Comparison of ENCODE assay signal across 8 cellular contexts in the genomic region with DNA sequence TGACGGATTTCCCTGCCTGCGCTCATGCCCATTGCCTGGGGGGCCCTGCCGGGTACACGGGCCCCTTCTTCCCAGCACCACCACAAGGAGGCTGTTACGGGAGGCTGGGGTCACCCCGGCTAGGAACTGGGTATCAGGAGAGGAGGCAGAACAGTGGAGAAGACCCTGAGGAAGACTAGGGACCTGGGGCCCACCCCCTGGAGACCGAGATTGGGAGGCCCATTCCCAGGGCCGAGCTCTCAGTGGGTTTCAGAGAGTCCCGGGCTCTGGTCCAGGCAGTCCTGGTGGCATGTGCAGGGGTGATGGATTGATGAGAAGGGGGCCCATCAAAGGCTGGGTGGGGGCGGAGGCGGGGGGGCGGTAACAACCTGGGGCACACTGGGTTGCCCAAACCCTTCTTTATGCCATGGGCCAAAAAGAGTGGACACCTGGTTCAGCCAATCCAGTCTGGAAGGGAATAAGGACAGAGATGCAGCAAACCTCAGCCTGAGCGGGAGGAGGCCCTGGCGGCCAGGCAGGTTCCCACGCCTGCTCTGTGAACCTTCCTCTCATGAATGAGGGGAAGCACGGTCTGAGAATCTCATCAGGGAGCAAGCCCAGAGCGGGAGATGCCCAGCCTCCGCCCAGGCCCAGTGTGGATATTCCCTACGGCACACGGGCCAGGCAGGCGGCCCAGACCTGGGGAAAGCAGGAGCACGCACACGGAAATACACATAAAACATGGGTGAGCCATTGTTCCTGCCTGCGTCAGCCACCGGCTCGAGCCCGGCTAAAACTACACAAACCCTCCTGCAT. TPM values are rescaled to one million over a fixed set of nuclear protein-coding genes. Genes with fewer than 3 reads are reported as not detected.
DNase-seq lines count a peak whose midpoint lies in the region; ATAC-seq and TF ChIP-seq lines count a peak whose summit lies in the region.

No MANE protein-coding gene starts in this region.

- peak overlapping the region; percentile 84 for H3K27ac ChIP-seq in SJCRH30

- no peaks in the 10 kb centered on the region for H3K27me3 ChIP-seq in SJCRH30

- H3K4me1 ChIP-seq in SJCRH30, result peaks cover 29% of the 10 kb centered on the region

- H3K36me3 ChIP-seq in SJCRH30, result no peaks in the 10 kb centered on the region

- no peak for TF ChIP-seq CTCF in fibroblast of pulmonary artery (IDR thresholded peaks at IDR 0.05; ENCODE audit: low read length, missing control alignments)

- ATAC-seq in GM21619 (IDR thresholded peaks at IDR 0.05; ENCODE audit: unreplicated experiment), result no peak

- no peaks in the 10 kb centered on the region for H3K9me3 ChIP-seq in SJCRH30 (replicated peaks)

- DNase-seq in ELR (ENCODE audit: low read depth), result peak; percentile 11
- no peak for DNase-seq in SJCRH30
- DNase-seq in fibroblast of pulmonary artery (ENCODE audit: low read depth), result no peak
- DNase-seq in posterior vena cava (ENCODE audit: low spot score), result peak; percentile 78
- no peak for DNase-seq in activated CD4-positive, CD25-positive, alpha-beta regulatory T cell treated with anti-CD3 and anti-CD28 coated beads, Interleukin-2, amount 50 U/mL, for 72 hours
- no peak for DNase-seq in cerebellar nuclear complex (lab: John Stamatoyannopoulos, UW)
- no peak for DNase-seq in NOMO-1 treated with DMSO at 0.1 percent for 48 hours (lab: John Stamatoyannopoulos, UW; ENCODE audit: unreplicated experiment)

- intact Hi-C loops in posterior vena cava (cut with DNase I), result no loop called here

- peak overlapping the region; percentile 88 for H3K4me3 ChIP-seq in SJCRH30
- peak overlapping the region; percentile 69 for H3K4me3 ChIP-seq in fibroblast of pulmonary artery (replicated peaks; ENCODE audit: low read depth, low read length)

RNA-seq across cellular contexts. Expression of gene P4HA2, which starts 0.8 kb away (rescaled TPM):
- total RNA-seq in SJCRH30 (2014; rRNA removed; shearing (Covaris generic)), result 75.5 and 77.7 TPM in 2 replicates
- 10 to 100 TPM; 33.2 to 58.8 TPM for total RNA-seq in posterior vena cava

RNA-seq across cellular contexts. Expression of gene PDLIM4, which starts 29.1 kb away (rescaled TPM):
- 65.4 and 66.3 TPM in 2 replicates for total RNA-seq in SJCRH30 (2014; rRNA removed; shearing (Covaris generic))
- total RNA-seq in posterior vena cava, result 10 to 100 TPM; 82.5 to 83.2 TPM

Comparison
In these comparisons a context has a peak if more than half of its experiments do, and no peak if none do; other contexts are left out.
1. DNase-seq: peak in ELR (single experiment) and posterior vena cava (single experiment); none in SJCRH30 (0 of 2), fibroblast of pulmonary artery (single experiment), activated CD4-positive, CD25-positive, alpha-beta regulatory T cell treated with anti-CD3 and anti-CD28 coated beads, Interleukin-2, amount 50 U/mL, for 72 hours (single experiment), cerebellar nuclear complex (0 of 2) and NOMO-1 treated with DMSO at 0.1 percent for 48 hours (single experiment).